1 cellular context compared by ENCODE assay signal in the genomic region with DNA sequence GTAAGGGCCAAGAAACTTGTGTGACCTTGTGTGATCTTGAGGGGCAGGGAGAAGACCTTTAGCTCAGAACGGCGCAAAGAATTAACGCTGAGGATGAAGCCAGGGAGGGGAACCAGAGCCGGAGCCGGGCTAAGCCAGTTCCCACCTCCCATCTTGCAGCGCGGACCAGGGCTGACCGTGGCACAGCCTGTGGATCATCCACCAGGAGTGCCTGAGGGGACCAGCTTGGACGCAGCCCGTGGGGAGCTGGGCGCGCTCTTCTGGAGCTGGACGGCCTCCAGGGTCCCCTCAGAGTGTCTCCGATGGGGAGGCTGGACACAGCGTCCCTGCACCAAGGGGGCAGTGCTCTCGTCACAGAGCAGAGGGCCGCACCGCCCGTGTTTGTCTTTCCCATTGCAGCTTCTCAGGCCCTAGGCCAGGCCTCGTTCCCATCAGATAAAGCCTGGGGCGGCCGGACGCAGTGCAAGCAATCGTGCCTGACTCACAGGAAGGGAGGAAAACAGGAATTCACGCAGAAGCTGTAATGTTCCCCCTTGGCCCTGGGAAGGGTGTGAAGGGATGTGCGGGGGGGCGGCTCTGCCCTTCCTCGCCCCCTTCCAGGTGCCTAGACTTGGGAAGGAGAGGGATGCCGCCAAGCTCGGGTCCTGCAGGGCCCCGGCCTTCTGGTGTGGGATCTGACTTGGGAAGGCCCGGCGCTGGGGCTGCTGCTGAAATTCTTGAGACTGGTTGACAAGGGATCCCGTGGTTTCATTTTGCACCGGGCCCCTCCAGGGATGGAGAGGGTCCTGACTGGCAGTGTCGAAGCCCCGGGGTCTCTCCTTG.
TF ChIP-seq lines count a peak whose summit lies in the region.
"Not testable (repeated sequence)": the region's sequence is repeated elsewhere in the genome, so short reads cannot be mapped to it uniquely, and the experiment has no call there.

No MANE protein-coding gene starts in this region.

TF ChIP-seq in HepG2, 621 proteins besides CTCF, POLR2A, EP300 and RAD21 (continued from another document and continues in another):
- TF ChIP-seq, protein P1, sequence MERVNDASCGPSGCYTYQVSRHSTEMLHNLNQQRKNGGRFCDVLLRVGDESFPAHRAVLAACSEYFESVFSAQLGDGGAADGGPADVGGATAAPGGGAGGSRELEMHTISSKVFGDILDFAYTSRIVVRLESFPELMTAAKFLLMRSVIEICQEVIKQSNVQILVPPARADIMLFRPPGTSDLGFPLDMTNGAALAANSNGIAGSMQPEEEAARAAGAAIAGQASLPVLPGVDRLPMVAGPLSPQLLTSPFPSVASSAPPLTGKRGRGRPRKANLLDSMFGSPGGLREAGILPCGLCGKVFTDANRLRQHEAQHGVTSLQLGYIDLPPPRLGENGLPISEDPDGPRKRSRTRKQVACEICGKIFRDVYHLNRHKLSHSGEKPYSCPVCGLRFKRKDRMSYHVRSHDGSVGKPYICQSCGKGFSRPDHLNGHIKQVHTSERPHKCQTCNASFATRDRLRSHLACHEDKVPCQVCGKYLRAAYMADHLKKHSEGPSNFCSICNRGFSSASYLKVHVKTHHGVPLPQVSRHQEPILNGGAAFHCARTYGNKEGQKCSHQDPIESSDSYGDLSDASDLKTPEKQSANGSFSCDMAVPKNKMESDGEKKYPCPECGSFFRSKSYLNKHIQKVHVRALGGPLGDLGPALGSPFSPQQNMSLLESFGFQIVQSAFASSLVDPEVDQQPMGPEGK (CRISPR knock-in tag; IDR thresholded peaks at IDR 0.05): peak; percentile 90
- TF ChIP-seq NFATC3 (CRISPR knock-in tag; IDR thresholded peaks at IDR 0.05): 0 out of 2 replicates have a peak, but pooled peaks have one; percentile 38
- TF ChIP-seq NR2C2 (CRISPR knock-in tag; IDR thresholded peaks at IDR 0.05; ENCODE audit: borderline replicate concordance): peak; percentile 51; the same call in 1 of the 2 replicates
- peak; percentile 76 for TF ChIP-seq PHF21A (CRISPR knock-in tag; IDR thresholded peaks at IDR 0.05)
- 0 out of 2 replicates have a peak, but pooled peaks have one; percentile 22 for TF ChIP-seq PPARG (CRISPR knock-in tag; conservative IDR thresholded peaks at IDR 0.05)
- peak; percentile 68; the same call in 1 of the 2 replicates for TF ChIP-seq ZNF142 (CRISPR knock-in tag; IDR thresholded peaks at IDR 0.05)
- peak; percentile 58; the same call in 1 of the 2 replicates for TF ChIP-seq ZNF12 (CRISPR knock-in tag; IDR thresholded peaks at IDR 0.05)
- TF ChIP-seq MEF2D (CRISPR knock-in tag; IDR thresholded peaks at IDR 0.05): 0 out of 2 replicates have a peak, but pooled peaks have one; percentile 65
- peak; percentile 43; the same call in 1 of the 2 replicates for TF ChIP-seq THAP11 (CRISPR knock-in tag; IDR thresholded peaks at IDR 0.05)
- peak; percentile 51; the same call in 1 of the 2 replicates for TF ChIP-seq SP5 (CRISPR knock-in tag; IDR thresholded peaks at IDR 0.05; ENCODE audit: borderline replicate concordance, low read depth)
- not testable (repeated sequence) for TF ChIP-seq LCORL, NR2F6 (IDR thresholded peaks at IDR 0.05)
- peak; percentile 43; the same call in 1 of the 2 replicates for TF ChIP-seq LCORL (CRISPR knock-in tag; IDR thresholded peaks at IDR 0.05)
- peak; percentile 55 for TF ChIP-seq HNRNPLL (IDR thresholded peaks at IDR 0.05; ENCODE audit: low read depth, low read length, poor library complexity, severe bottlenecking)
- TF ChIP-seq, protein P2, sequence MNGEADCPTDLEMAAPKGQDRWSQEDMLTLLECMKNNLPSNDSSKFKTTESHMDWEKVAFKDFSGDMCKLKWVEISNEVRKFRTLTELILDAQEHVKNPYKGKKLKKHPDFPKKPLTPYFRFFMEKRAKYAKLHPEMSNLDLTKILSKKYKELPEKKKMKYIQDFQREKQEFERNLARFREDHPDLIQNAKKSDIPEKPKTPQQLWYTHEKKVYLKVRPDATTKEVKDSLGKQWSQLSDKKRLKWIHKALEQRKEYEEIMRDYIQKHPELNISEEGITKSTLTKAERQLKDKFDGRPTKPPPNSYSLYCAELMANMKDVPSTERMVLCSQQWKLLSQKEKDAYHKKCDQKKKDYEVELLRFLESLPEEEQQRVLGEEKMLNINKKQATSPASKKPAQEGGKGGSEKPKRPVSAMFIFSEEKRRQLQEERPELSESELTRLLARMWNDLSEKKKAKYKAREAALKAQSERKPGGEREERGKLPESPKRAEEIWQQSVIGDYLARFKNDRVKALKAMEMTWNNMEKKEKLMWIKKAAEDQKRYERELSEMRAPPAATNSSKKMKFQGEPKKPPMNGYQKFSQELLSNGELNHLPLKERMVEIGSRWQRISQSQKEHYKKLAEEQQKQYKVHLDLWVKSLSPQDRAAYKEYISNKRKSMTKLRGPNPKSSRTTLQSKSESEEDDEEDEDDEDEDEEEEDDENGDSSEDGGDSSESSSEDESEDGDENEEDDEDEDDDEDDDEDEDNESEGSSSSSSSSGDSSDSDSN (CRISPR knock-in tag; IDR thresholded peaks at IDR 0.05): peak; percentile 91
- TF ChIP-seq SP4 (CRISPR knock-in tag; IDR thresholded peaks at IDR 0.05): peak; percentile 45; the same call in 1 of the 2 replicates
- peak; percentile 76; the same call in 1 of the 2 replicates for TF ChIP-seq ZNF232 (CRISPR knock-in tag; IDR thresholded peaks at IDR 0.05; ENCODE audit: borderline replicate concordance)
- 0 out of 2 replicates have a peak, but pooled peaks have one; percentile 69 for TF ChIP-seq ZNF713 (CRISPR knock-in tag; IDR thresholded peaks at IDR 0.05)
- peak; percentile 84 for TF ChIP-seq ZNF225 (CRISPR knock-in tag; IDR thresholded peaks at IDR 0.05)
- peak; percentile 77 for TF ChIP-seq ZNF883 (CRISPR knock-in tag; IDR thresholded peaks at IDR 0.05; ENCODE audit: not compliant biosample characterization)
- TF ChIP-seq GLI4 (CRISPR knock-in tag; IDR thresholded peaks at IDR 0.05; ENCODE audit: borderline replicate concordance): peak; percentile 46; the same call in 1 of the 2 replicates
- 0 out of 2 replicates have a peak, but pooled peaks have one; percentile 58 for TF ChIP-seq ZNF451 (CRISPR knock-in tag; IDR thresholded peaks at IDR 0.05)
- peak; percentile 58; the same call in 1 of the 2 replicates for TF ChIP-seq HMG20A (CRISPR knock-in tag; IDR thresholded peaks at IDR 0.05; ENCODE audit: borderline replicate concordance)
- TF ChIP-seq, protein P3, sequence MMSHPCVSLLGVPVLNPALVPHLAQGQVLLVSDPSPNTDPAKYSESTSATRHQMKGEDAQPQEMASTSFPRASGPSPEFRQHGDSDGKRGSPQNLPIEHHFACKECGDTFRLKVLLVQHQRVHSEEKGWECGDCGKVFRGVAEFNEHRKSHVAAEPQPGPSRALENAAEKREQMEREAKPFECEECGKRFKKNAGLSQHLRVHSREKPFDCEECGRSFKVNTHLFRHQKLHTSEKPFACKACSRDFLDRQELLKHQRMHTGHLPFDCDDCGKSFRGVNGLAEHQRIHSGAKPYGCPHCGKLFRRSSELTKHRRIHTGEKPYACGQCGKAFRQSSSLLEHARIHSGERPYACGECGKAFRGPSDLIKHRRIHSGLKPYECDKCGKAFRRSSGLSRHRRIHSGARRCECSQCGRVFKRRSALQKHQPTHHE (CRISPR knock-in tag; IDR thresholded peaks at IDR 0.05; ENCODE audit: borderline replicate concordance): peak; percentile 88; the same call in 1 of the 2 replicates
- TF ChIP-seq FOSL2 (CRISPR knock-in tag; IDR thresholded peaks at IDR 0.05): peak; percentile 87
- 0 out of 2 replicates have a peak, but pooled peaks have one; percentile 64 for TF ChIP-seq ZNF800 (CRISPR knock-in tag; IDR thresholded peaks at IDR 0.05)
- peak; percentile 55 for TF ChIP-seq NR2F6 (CRISPR knock-in tag; IDR thresholded peaks at IDR 0.05)
- TF ChIP-seq ETV5 (CRISPR knock-in tag; IDR thresholded peaks at IDR 0.05; ENCODE audit: borderline replicate concordance): peak; percentile 86
- TF ChIP-seq, protein P4, sequence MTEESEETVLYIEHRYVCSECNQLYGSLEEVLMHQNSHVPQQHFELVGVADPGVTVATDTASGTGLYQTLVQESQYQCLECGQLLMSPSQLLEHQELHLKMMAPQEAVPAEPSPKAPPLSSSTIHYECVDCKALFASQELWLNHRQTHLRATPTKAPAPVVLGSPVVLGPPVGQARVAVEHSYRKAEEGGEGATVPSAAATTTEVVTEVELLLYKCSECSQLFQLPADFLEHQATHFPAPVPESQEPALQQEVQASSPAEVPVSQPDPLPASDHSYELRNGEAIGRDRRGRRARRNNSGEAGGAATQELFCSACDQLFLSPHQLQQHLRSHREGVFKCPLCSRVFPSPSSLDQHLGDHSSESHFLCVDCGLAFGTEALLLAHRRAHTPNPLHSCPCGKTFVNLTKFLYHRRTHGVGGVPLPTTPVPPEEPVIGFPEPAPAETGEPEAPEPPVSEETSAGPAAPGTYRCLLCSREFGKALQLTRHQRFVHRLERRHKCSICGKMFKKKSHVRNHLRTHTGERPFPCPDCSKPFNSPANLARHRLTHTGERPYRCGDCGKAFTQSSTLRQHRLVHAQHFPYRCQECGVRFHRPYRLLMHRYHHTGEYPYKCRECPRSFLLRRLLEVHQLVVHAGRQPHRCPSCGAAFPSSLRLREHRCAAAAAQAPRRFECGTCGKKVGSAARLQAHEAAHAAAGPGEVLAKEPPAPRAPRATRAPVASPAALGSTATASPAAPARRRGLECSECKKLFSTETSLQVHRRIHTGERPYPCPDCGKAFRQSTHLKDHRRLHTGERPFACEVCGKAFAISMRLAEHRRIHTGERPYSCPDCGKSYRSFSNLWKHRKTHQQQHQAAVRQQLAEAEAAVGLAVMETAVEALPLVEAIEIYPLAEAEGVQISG (CRISPR knock-in tag; IDR thresholded peaks at IDR 0.05): peak; percentile 61
- peak; percentile 99 for TF ChIP-seq TBX2 (CRISPR knock-in tag; IDR thresholded peaks at IDR 0.05; ENCODE audit: borderline replicate concordance)
